3 cellular contexts compared by ENCODE assay signal in the genomic region with DNA sequence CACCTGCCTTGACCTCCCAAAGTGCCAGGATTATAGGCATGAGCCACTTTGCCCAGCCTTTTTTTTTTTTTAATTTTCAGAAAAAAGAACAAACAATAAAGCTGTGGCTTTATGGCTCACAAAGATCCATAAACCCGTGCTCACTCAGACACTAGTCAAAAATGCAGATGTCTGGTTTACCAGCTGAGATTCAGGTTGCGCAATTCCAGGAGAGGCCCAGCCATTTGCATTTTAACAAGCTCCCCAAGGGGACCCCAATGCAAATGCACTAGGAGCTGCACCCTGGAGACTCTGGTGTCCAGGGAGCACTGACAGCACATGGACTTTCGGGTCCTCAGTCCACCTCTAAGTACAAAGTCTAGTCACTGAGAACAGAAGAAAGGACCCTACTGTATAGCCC.
TF ChIP-seq lines count a peak whose summit lies in the region.

No MANE protein-coding gene starts in this region.

TF ChIP-seq in A549, 52 proteins besides CTCF, POLR2A, EP300 and RAD21:
- peak; percentile 40 to 71; a peak in 3 of 4 replicates for TF ChIP-seq CEBPB (IDR thresholded peaks at IDR 0.05)
- TF ChIP-seq JUN (IDR thresholded peaks at IDR 0.05): no peak
TF ChIP-seq in A549: peak in this region for 1.

TF ChIP-seq in IMR-90, 13 proteins besides CTCF, POLR2A, EP300 and RAD21:
- TF ChIP-seq MXI1 (IDR thresholded peaks at IDR 0.05; ENCODE audit: borderline replicate concordance, low read depth, low read length): no peak
- peak; percentile 69 for TF ChIP-seq CEBPB (IDR thresholded peaks at IDR 0.05; ENCODE audit: low read depth, low read length)

TF ChIP-seq in H1, 55 proteins besides CTCF, POLR2A, EP300 and RAD21:
- TF ChIP-seq CEBPB (IDR thresholded peaks at IDR 0.05; ENCODE audit: low read depth, low read length) (peak; percentile 96), KDM4A (IDR thresholded peaks at IDR 0.05; ENCODE audit: low read depth, low read length, severe bottlenecking) (no peak)
TF ChIP-seq in H1: peak in this region for 1.
